9 cellular contexts compared by ENCODE assay signal in genomic region chr12:27975222-27976136, GRCh38. TPM values are rescaled to one million over a fixed set of nuclear protein-coding genes. Genes with fewer than 3 reads are reported as not detected.
A peak's percentile ranks its signal among the peaks of the same experiment; 100 is the strongest.
DNase-seq lines count a peak whose midpoint lies in the region; TF ChIP-seq lines count a peak whose summit lies in the region.
"Had no signal": no experiment of that assay in that cellular context is flagged by ENCODE, and none has a peak within 500 bp of the region (broad histone marks: within the 10 kb centered on the region; RNA-seq: fewer than 3 reads in every experiment).

No MANE protein-coding gene starts in this region.

- TF ChIP-seq CTCF in choroid plexus epithelial cell (conservative IDR thresholded peaks at IDR 0.05; ENCODE audit: low read depth, low read length): no peak

- peak overlapping the region; percentile 42 for H3K4me3 ChIP-seq in choroid plexus epithelial cell (ENCODE audit: low read depth, low read length)

- DNase-seq in AG08395 (ENCODE audit: low spot score): peak; percentile 59
- DNase-seq in HuH-7 (ENCODE audit: low spot score): peak; percentile 64
- peak; percentile 72 for DNase-seq in choroid plexus epithelial cell (ENCODE audit: low read depth)
- DNase-seq in mucosa of gallbladder (ENCODE audit: low spot score): peak; percentile 12
- no peak for DNase-seq in stimulated activated naive CD4-positive, alpha-beta T cell (lab: John Stamatoyannopoulos, UW)
- no peak for DNase-seq in cerebellar cortex (ENCODE audit: low spot score)
- DNase-seq in hypothalamus (lab: John Stamatoyannopoulos, UW): no peak
- DNase-seq in GOT3 (lab: John Stamatoyannopoulos, UW): no peak
- DNase-seq: stimulated activated naive B cell treated with anti-CD40 and anti-IgM and Interleukin-4, amounts not matched to agents 10 μg/mL and 1 μg/mL and 100 μg/mL, for 72 hours had no signal

RNA-seq across cellular contexts. Expression of gene PTHLH, which starts 2.9 kb away (rescaled TPM):
- 103 TPM for total RNA-seq in mucosa of gallbladder

Comparison
In these comparisons a context has a peak if more than half of its experiments do, and no peak if none do; other contexts are left out.
1. DNase-seq: peak in AG08395 (single experiment), HuH-7 (single experiment), choroid plexus epithelial cell (single experiment) and mucosa of gallbladder (single experiment); none in stimulated activated naive CD4-positive, alpha-beta T cell (0 of 6), cerebellar cortex (single experiment), hypothalamus (0 of 51) and GOT3 (single experiment).